Comparison of ENCODE assay signal across 19 cellular contexts in the genomic region with DNA sequence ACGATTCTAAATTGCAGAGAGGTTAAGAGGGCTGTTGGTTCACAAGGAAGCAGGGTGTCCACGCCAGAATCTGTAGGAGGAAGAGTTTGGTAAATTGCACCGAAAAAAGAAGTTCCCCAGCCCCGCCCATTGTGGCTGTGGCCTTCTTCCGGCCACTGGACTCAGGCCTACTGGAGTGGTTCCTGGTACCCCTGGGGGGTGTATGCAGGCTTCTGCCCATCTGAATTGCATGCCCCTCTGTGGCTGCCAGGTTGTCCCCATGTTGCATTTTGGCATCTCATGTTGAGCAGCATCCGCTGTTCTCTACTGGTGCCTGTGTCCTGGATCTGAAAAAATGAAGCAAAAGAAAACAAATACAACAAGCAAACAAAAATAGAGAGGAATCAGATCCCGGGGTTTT.
DNase-seq lines count a peak whose midpoint lies in the region; ATAC-seq and TF ChIP-seq lines count a peak whose summit lies in the region.
"Had no signal": no experiment of that assay in that cellular context is flagged by ENCODE, and none has a peak within 500 bp of the region (broad histone marks: within the 10 kb centered on the region; RNA-seq: fewer than 3 reads in every experiment).

No MANE protein-coding gene starts in this region.

- H3K4me1 ChIP-seq in endodermal cell (ENCODE audit: control insufficient read depth, insufficient read depth, low read length) (no peaks in the 10 kb centered on the region), heart right ventricle (no peaks in the 10 kb centered on the region)

- H3K36me3 ChIP-seq in endodermal cell (ENCODE audit: control insufficient read depth, insufficient read depth, low read length) (no peaks in the 10 kb centered on the region), heart right ventricle (no peaks in the 10 kb centered on the region)
- H3K36me3 ChIP-seq: BLaER1, Peyer's patch had no signal

- no peaks in the 10 kb centered on the region for H3K27me3 Mint-ChIP-seq in endodermal cell (ENCODE audit: insufficient read depth)
- H3K27me3 Mint-ChIP-seq in nephron progenitor cell (ENCODE audit: low read depth, poor library complexity) = peaks cover 3% of the 10 kb centered on the region
- peaks cover 9 to 10% of the 10 kb centered on the region in 2 donors for H3K27me3 Mint-ChIP-seq in effector memory CD8-positive, alpha-beta T cell

- H3K9me3 ChIP-seq in endodermal cell (ENCODE audit: control insufficient read depth, low read length) (no peaks in the 10 kb centered on the region), heart right ventricle (no peaks in the 10 kb centered on the region)
- H3K9me3 ChIP-seq: BLaER1, Peyer's patch had no signal

- intact Hi-C loops in heart right ventricle (cut with DNase I) = no loop called here

- H3K4me1 Mint-ChIP-seq in endodermal cell (peaks cover 7% of the 10 kb centered on the region), nephron progenitor cell (peaks cover 51% of the 10 kb centered on the region)
- no peaks in the 10 kb centered on the region for H3K4me1 Mint-ChIP-seq in effector memory CD8-positive, alpha-beta T cell (ENCODE audit: low read depth in 2 of 2)

- no peak for TF ChIP-seq CTCF in endodermal cell (conservative IDR thresholded peaks at IDR 0.05)
- no peak for TF ChIP-seq CTCF in nephron progenitor cell (IDR thresholded peaks at IDR 0.05)
- no peak for TF ChIP-seq CTCF in heart right ventricle (IDR thresholded peaks at IDR 0.05)

- H3K9ac ChIP-seq in endodermal cell (ENCODE audit: extremely low read depth, low read length, poor library complexity, severe bottlenecking) = no peak overlapping the region
- H3K9ac ChIP-seq: BLaER1 had no signal

- WGBS in endodermal cell (ENCODE audit: insufficient coverage in 1 of 2, insufficient read length in 1 of 2), 2 experiments = 95 to 97% methylated on average over 6 to 7 of the region's 7 CpGs
- WGBS in heart right ventricle, 2 donors = 74 to 82% methylated on average over 7 of the region's 7 CpGs

- H3K4me3 ChIP-seq in endodermal cell (ENCODE audit: low read length) (no peak overlapping the region), heart right ventricle (no peak overlapping the region)
- H3K4me3 ChIP-seq: BLaER1, Peyer's patch had no signal

- H3K27me3 ChIP-seq in endodermal cell (ENCODE audit: control insufficient read depth, insufficient read depth, low read length, poor library complexity, severe bottlenecking) = no peaks in the 10 kb centered on the region
- H3K27me3 ChIP-seq in heart right ventricle = peaks cover 0 to 35% (median 10%) of the 10 kb centered on the region in 7 donors
- H3K27me3 ChIP-seq: BLaER1, Peyer's patch had no signal

- H3K4me3 Mint-ChIP-seq in endodermal cell (no peak overlapping the region), nephron progenitor cell (no peak overlapping the region)
- no peak overlapping the region for H3K4me3 Mint-ChIP-seq in effector memory CD8-positive, alpha-beta T cell
- H3K4me3 Mint-ChIP-seq: IgD-negative memory B cell had no signal

- H3K27ac ChIP-seq in endodermal cell (ENCODE audit: low read depth, low read length) = no peak overlapping the region
- H3K27ac ChIP-seq in heart right ventricle = no peak overlapping the region
- H3K27ac ChIP-seq: BLaER1, Peyer's patch had no signal

- H3K36me3 Mint-ChIP-seq in endodermal cell (ENCODE audit: low read depth) (no peaks in the 10 kb centered on the region), nephron progenitor cell (ENCODE audit: low read depth) (no peaks in the 10 kb centered on the region)
- peaks cover 3% of the 10 kb centered on the region for H3K36me3 Mint-ChIP-seq in effector memory CD8-positive, alpha-beta T cell (ENCODE audit: insufficient read depth)
- H3K36me3 Mint-ChIP-seq: IgD-negative memory B cell had no signal

- ATAC-seq in heart right ventricle = no peak
- no peak for ATAC-seq in effector memory CD8-positive, alpha-beta T cell (replicated peaks)
- ATAC-seq: Right ventricle myocardium inferior had no signal

- no peak overlapping the region for H3K27ac Mint-ChIP-seq in endodermal cell
- peak overlapping the region; percentile 52 for H3K27ac Mint-ChIP-seq in nephron progenitor cell
- H3K27ac Mint-ChIP-seq in effector memory CD8-positive, alpha-beta T cell = no peak overlapping the region
- H3K27ac Mint-ChIP-seq: IgD-negative memory B cell had no signal

- peak; percentile 27 to 31 for DNase-seq in NOMO-1 (lab: John Stamatoyannopoulos, UW; ENCODE audit: unreplicated experiment in 2 of 2)
- no peak for DNase-seq in NOMO-1 treated with dmso at 0.1 percent for 144 hours (lab: John Stamatoyannopoulos, UW; ENCODE audit: unreplicated experiment)
- DNase-seq in endodermal cell = peak; percentile 14
- DNase-seq in nephron progenitor cell = no peak
- no peak for DNase-seq in UCSD-AML1 (lab: John Stamatoyannopoulos, UW; ENCODE audit: unreplicated experiment)
- DNase-seq in heart right ventricle = no peak
- no peak for DNase-seq in effector memory CD8-positive, alpha-beta T cell
- no peak for DNase-seq in stimulated activated CD4-positive, alpha-beta T cell treated with anti-CD3 and anti-CD28 coated beads, Interleukin-12 subunit alpha, Interleukin-12 subunit beta, amount 100 ng/mL, for 4 hours
- DNase-seq: DND-41, GDM1, GOT3, Kasumi-1, NCI-H1417 treated with DMSO at 0.1 percent for 48 hours, NCI-H1930, NCI-H748 treated with DMSO at 0.1 percent for 48 hours, Peyer's patch had no signal

- H3K9me3 Mint-ChIP-seq in endodermal cell (no peaks in the 10 kb centered on the region), nephron progenitor cell (peaks cover 4% of the 10 kb centered on the region)
- H3K9me3 Mint-ChIP-seq in effector memory CD8-positive, alpha-beta T cell = no peaks in the 10 kb centered on the region

Comparison
In these comparisons a context has a peak if more than half of its experiments do, and no peak if none do; other contexts are left out.
1. DNase-seq: peak in NOMO-1 (2 of 2) and endodermal cell (single experiment); none in NOMO-1 treated with dmso at 0.1 percent for 144 hours (single experiment), nephron progenitor cell (single experiment), UCSD-AML1 (single experiment), heart right ventricle (0 of 2), effector memory CD8-positive, alpha-beta T cell (0 of 3) and stimulated activated CD4-positive, alpha-beta T cell treated with anti-CD3 and anti-CD28 coated beads, Interleukin-12 subunit alpha, Interleukin-12 subunit beta, amount 100 ng/mL, for 4 hours (single experiment).